1 cellular context compared by ENCODE assay signal in the genomic region with DNA sequence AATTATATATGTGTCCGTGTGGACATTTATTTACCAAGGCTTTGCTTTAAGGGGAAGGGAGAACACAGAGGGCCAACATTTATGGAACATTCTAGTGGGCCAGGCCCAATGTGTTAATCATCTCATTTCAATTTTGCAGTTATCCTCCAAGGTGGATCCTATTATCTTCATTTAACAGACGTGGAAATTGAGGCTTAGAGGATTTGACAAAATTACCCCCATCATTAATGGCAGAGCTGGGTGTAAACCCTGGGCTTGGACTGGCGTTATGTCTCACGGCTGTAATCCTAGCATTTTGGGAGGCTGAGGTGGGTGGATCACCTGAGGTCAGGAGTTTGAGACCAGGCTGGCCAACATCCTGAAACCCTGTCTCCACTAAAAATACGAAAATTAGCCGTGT.
TF ChIP-seq lines count a peak whose summit lies in the region.

No MANE protein-coding gene starts in this region.

TF ChIP-seq in GM23338, 12 proteins besides CTCF, POLR2A, EP300 and RAD21 (continued from another document):
- TF ChIP-seq, protein P1, sequence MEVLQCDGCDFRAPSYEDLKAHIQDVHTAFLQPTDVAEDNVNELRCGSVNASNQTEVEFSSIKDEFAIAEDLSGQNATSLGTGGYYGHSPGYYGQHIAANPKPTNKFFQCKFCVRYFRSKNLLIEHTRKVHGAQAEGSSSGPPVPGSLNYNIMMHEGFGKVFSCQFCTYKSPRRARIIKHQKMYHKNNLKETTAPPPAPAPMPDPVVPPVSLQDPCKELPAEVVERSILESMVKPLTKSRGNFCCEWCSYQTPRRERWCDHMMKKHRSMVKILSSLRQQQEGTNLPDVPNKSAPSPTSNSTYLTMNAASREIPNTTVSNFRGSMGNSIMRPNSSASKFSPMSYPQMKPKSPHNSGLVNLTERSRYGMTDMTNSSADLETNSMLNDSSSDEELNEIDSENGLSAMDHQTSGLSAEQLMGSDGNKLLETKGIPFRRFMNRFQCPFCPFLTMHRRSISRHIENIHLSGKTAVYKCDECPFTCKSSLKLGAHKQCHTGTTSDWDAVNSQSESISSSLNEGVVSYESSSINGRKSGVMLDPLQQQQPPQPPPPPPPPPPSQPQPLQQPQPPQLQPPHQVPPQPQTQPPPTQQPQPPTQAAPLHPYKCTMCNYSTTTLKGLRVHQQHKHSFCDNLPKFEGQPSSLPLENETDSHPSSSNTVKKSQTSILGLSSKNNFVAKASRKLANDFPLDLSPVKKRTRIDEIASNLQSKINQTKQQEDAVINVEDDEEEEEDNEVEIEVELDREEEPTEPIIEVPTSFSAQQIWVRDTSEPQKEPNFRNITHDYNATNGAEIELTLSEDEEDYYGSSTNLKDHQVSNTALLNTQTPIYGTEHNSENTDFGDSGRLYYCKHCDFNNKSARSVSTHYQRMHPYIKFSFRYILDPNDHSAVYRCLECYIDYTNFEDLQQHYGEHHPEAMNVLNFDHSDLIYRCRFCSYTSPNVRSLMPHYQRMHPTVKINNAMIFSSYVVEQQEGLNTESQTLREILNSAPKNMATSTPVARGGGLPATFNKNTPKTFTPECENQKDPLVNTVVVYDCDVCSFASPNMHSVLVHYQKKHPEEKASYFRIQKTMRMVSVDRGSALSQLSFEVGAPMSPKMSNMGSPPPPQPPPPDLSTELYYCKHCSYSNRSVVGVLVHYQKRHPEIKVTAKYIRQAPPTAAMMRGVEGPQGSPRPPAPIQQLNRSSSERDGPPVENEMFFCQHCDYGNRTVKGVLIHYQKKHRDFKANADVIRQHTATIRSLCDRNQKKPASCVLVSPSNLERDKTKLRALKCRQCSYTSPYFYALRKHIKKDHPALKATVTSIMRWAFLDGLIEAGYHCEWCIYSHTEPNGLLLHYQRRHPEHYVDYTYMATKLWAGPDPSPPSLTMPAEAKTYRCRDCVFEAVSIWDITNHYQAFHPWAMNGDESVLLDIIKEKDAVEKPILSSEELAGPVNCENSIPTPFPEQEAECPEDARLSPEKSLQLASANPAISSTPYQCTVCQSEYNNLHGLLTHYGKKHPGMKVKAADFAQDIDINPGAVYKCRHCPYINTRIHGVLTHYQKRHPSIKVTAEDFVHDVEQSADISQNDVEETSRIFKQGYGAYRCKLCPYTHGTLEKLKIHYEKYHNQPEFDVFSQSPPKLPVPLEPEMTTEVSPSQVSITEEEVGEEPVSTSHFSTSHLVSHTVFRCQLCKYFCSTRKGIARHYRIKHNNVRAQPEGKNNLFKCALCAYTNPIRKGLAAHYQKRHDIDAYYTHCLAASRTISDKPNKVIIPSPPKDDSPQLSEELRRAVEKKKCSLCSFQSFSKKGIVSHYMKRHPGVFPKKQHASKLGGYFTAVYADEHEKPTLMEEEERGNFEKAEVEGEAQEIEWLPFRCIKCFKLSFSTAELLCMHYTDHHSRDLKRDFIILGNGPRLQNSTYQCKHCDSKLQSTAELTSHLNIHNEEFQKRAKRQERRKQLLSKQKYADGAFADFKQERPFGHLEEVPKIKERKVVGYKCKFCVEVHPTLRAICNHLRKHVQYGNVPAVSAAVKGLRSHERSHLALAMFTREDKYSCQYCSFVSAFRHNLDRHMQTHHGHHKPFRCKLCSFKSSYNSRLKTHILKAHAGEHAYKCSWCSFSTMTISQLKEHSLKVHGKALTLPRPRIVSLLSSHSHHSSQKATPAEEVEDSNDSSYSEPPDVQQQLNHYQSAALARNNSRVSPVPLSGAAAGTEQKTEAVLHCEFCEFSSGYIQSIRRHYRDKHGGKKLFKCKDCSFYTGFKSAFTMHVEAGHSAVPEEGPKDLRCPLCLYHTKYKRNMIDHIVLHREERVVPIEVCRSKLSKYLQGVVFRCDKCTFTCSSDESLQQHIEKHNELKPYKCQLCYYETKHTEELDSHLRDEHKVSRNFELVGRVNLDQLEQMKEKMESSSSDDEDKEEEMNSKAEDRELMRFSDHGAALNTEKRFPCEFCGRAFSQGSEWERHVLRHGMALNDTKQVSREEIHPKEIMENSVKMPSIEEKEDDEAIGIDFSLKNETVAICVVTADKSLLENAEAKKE (CRISPR knock-in tag; IDR thresholded peaks at IDR 0.05) = no peak
- TF ChIP-seq STAT1 (IDR thresholded peaks at IDR 0.05; ENCODE audit: unreplicated experiment) (no peak), POLR2AphosphoS5 (IDR thresholded peaks at IDR 0.05; ENCODE audit: low read depth) (no peak), EZH2 (IDR thresholded peaks at IDR 0.05; ENCODE audit: low read depth, unreplicated experiment) (no peak), NANOG (IDR thresholded peaks at IDR 0.05; ENCODE audit: borderline replicate concordance) (no peak), JUNB (IDR thresholded peaks at IDR 0.05; ENCODE audit: unreplicated experiment) (no peak), REST (IDR thresholded peaks at IDR 0.05; ENCODE audit: unreplicated experiment) (no peak), ZNF114 (CRISPR knock-in tag; IDR thresholded peaks at IDR 0.05) (no peak)
- TF ChIP-seq, protein P2, sequence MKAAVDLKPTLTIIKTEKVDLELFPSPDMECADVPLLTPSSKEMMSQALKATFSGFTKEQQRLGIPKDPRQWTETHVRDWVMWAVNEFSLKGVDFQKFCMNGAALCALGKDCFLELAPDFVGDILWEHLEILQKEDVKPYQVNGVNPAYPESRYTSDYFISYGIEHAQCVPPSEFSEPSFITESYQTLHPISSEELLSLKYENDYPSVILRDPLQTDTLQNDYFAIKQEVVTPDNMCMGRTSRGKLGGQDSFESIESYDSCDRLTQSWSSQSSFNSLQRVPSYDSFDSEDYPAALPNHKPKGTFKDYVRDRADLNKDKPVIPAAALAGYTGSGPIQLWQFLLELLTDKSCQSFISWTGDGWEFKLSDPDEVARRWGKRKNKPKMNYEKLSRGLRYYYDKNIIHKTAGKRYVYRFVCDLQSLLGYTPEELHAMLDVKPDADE (IDR thresholded peaks at IDR 0.05) = no peak
